ENCODE assay signal across 18 cellular contexts in the genomic region with DNA sequence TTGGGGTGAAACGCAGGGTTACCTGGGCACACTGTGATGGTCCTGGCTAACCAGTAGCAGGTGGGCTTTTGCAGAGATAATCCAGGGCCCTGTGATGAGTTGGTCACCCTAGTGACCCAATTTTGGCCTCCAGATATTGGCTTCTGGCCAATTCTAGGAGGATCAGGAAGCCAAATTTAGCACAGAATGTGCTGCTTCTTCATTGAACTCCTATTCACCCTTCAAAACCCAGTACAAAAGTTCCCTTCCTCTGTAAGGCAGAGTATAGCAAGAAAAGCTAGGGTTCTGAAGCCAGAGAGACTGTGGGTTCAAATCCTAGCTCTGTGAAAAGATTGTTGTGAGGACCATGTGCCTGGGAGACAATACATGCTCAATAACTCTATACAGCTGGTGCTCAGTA.
"Had no signal": no experiment of that assay in that cellular context is flagged by ENCODE, and none has a peak within 500 bp of the region (broad histone marks: within the 10 kb centered on the region; RNA-seq: fewer than 3 reads in every experiment).

No MANE protein-coding gene starts in this region.

- ATAC-seq: activated CD8-positive, alpha-beta T cell treated with anti-CD3 and anti-CD28 coated beads, Interleukin-2, amount 10 ng/mL, durations not matched to agents 7 days and 5 days; activated T-cell treated with anti-CD3 and anti-CD28 coated beads, Interleukin-2, amount 50 U/mL, for 4 hours; naive thymus-derived CD4-positive, alpha-beta T cell; T-cell; WTC11 had no signal

- H3K27me3 ChIP-seq: colonic mucosa, gastrocnemius medialis, heart left ventricle, neural progenitor cell, tibial artery had no signal

- H3K9ac ChIP-seq: neural progenitor cell had no signal

- H3K36me3 ChIP-seq: colonic mucosa, gastrocnemius medialis, left ventricle myocardium inferior, neural progenitor cell, tibial artery had no signal

- DNase-seq: activated CD4-positive, alpha-beta T cell treated with anti-CD3 and anti-CD28 coated beads for 48 hours; activated CD8-positive, alpha-beta memory T cell treated with anti-CD3 and anti-CD28 coated beads, Interleukin-2, amount 50 U/mL, for 4 hours; activated CD8-positive, alpha-beta T cell treated with anti-CD3 and anti-CD28 coated beads, Interleukin-2, amount 10 ng/mL, durations not matched to agents 7 days and 5 days; activated naive CD4-positive, alpha-beta T cell treated with anti-CD3 and anti-CD28 coated beads for 36 hours; activated T-cell treated with anti-CD3 and anti-CD28 coated beads, Interleukin-2, amount 50 U/mL, for 4 hours; left ventricle myocardium inferior; naive thymus-derived CD4-positive, alpha-beta T cell; stimulated activated CD8-positive, alpha-beta memory T cell treated with anti-CD3 and anti-CD28 coated beads, Interleukin-4, amount 100 ng/mL, for 48 hours; stimulated activated naive CD4-positive, alpha-beta T cell; T-cell had no signal

- H3K9me3 ChIP-seq: colonic mucosa, gastrocnemius medialis, heart left ventricle, left ventricle myocardium inferior, mucosa of descending colon, tibial artery had no signal

- FAIRE-seq: urothelium cell line had no signal

- H3K4me1 ChIP-seq: colonic mucosa had no signal

- H3K4me2 ChIP-seq: neural progenitor cell had no signal

- H3K4me3 ChIP-seq: colonic mucosa, mucosa of descending colon, neural progenitor cell, tibial artery had no signal

- H2AFZ ChIP-seq: neural progenitor cell had no signal
